9 cellular contexts compared by ENCODE assay signal in the genomic region with DNA sequence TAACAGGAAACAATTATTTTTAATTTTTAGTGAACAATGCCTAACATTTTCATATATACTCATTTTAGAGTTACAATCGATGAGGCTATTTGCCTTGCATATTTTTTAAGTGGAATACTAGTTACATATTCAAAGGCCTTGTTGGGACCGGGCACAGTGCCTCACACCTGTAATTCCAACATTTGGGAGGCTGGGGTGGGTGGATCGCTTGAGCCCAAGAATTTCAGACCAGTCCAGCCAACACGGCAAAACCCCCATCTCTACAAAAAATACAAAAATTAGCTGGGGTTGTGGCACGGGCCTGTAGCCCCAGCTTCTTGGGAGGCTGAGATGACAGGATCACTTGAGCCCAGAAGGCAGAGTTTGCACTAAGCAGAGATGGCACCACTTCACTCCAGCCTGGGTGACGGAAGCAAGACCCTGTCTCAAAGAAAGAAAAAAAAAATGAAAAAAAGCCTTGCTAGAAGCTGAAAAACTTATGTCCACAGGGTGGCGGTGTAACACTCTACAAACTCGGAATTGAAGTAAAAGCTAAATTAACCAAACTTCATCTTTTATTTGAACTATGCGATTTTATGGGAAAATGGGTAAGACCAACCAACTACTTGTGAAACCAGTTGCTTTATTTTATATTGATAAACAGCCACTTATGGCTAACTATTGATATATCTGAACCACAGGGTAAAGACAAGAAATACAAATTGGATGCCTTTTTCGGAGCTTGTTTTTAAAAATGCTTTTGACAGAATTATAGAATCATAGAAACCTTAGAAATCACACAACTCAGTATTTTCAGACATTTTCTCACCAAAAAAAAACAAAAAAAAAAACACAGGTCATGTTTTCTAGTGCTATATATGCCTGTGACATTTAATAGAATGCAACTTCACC.
DNase-seq lines count a peak whose midpoint lies in the region; TF ChIP-seq lines count a peak whose summit lies in the region.
"Had no signal": no experiment of that assay in that cellular context is flagged by ENCODE, and none has a peak within 500 bp of the region (broad histone marks: within the 10 kb centered on the region; RNA-seq: fewer than 3 reads in every experiment).

No MANE protein-coding gene starts in this region.

- no peak overlapping the region for H3K4me3 ChIP-seq in NB4 (ENCODE audit: low read depth, low read length)
- H3K4me3 ChIP-seq in SU-DHL-6 (ENCODE audit: insufficient read depth, low read length, poor library complexity, severe bottlenecking): no peak overlapping the region
- H3K4me3 ChIP-seq: BLaER1 treated with 17β-estradiol and CSF1 and Interleukin-3, amounts not matched to agents 10 nM and 100 nM had no signal

- H2AFZ ChIP-seq in SU-DHL-6 (ENCODE audit: low read depth, low read length, severe bottlenecking): no peak overlapping the region

- H3K9ac ChIP-seq in SU-DHL-6 (ENCODE audit: low read length): no peak overlapping the region

- H3K9me2 ChIP-seq in SU-DHL-6 (replicated peaks; ENCODE audit: insufficient read depth, low read length): no peaks in the 10 kb centered on the region

- no peaks in the 10 kb centered on the region for H3K36me3 ChIP-seq in SU-DHL-6 (ENCODE audit: low read length)
- H3K36me3 ChIP-seq: BLaER1 treated with 17β-estradiol and CSF1 and Interleukin-3, amounts not matched to agents 10 nM and 100 nM had no signal

- no peaks in the 10 kb centered on the region for H4K20me1 ChIP-seq in SU-DHL-6 (ENCODE audit: low read depth, low read length)
- H4K20me1 ChIP-seq: BLaER1 treated with 17β-estradiol and CSF1 and Interleukin-3, amounts not matched to agents 10 nM and 100 nM had no signal

- H3K27ac ChIP-seq in SU-DHL-6 (ENCODE audit: low read depth, low read length): no peak overlapping the region
- H3K27ac ChIP-seq: BLaER1 treated with 17β-estradiol and CSF1 and Interleukin-3, amounts not matched to agents 10 nM and 100 nM had no signal

- no peaks in the 10 kb centered on the region for H3F3A ChIP-seq in SU-DHL-6 (ENCODE audit: insufficient read depth)

- DNase-seq in NCI-H1436 (lab: John Stamatoyannopoulos, UW) (peak; percentile 30), NCI-H1436 treated with DMSO at 0.1 percent for 48 hours (lab: John Stamatoyannopoulos, UW) (no peak), NB4 (ENCODE audit: low read depth) (peak; percentile 79), amniotic epithelial cell (ENCODE audit: low read depth) (peak; percentile 78), iPS DF 19.7 (ENCODE audit: low read depth, low spot score) (peak; percentile 12), GF-D8 (lab: John Stamatoyannopoulos, UW) (no peak)
- peak in 2 of 3 donors; percentile 38 to 63 for DNase-seq in stimulated activated CD4-positive, alpha-beta T cell treated with anti-CD3 and anti-CD28 coated beads, Interleukin-12 subunit alpha, Interleukin-12 subunit beta, amount 100 ng/mL, for 48 hours (ENCODE audit: low read depth in 2 of 3, low spot score in 1 of 3)

- no peaks in the 10 kb centered on the region for H3K27me3 ChIP-seq in SU-DHL-6 (ENCODE audit: low read length)
- H3K27me3 ChIP-seq: BLaER1 treated with 17β-estradiol and CSF1 and Interleukin-3, amounts not matched to agents 10 nM and 100 nM had no signal

- no peaks in the 10 kb centered on the region for H3K9me3 ChIP-seq in SU-DHL-6 (ENCODE audit: insufficient read depth, low read length)
- H3K9me3 ChIP-seq: BLaER1 treated with 17β-estradiol and CSF1 and Interleukin-3, amounts not matched to agents 10 nM and 100 nM had no signal

- TF ChIP-seq POLR2A in NB4 (IDR thresholded peaks at IDR 0.05; ENCODE audit: extremely low read depth, insufficient read length): no peak

- no peaks in the 10 kb centered on the region for H3K79me2 ChIP-seq in SU-DHL-6 (ENCODE audit: insufficient read depth, low read length)

- TF ChIP-seq CTCF in NB4 (IDR thresholded peaks at IDR 0.05; ENCODE audit: low read depth, low read length): peak; percentile 50
- TF ChIP-seq CTCF in SU-DHL-6 (IDR thresholded peaks at IDR 0.05; ENCODE audit: insufficient read depth, low read length, poor library complexity, severe bottlenecking): peak; percentile 59

- no peak overlapping the region for H3K4me2 ChIP-seq in SU-DHL-6 (ENCODE audit: low read depth, low read length, poor library complexity, severe bottlenecking)
- H3K4me2 ChIP-seq: BLaER1 treated with 17β-estradiol and CSF1 and Interleukin-3, amounts not matched to agents 10 nM and 100 nM had no signal

Comparison
In these comparisons a context has a peak if more than half of its experiments do, and no peak if none do; other contexts are left out.
1. DNase-seq: peak in NCI-H1436 (single experiment), NB4 (single experiment), amniotic epithelial cell (single experiment), iPS DF 19.7 (single experiment) and stimulated activated CD4-positive, alpha-beta T cell treated with anti-CD3 and anti-CD28 coated beads, Interleukin-12 subunit alpha, Interleukin-12 subunit beta, amount 100 ng/mL, for 48 hours (2 of 3); none in NCI-H1436 treated with DMSO at 0.1 percent for 48 hours (single experiment) and GF-D8 (single experiment).